In the genomic region with DNA sequence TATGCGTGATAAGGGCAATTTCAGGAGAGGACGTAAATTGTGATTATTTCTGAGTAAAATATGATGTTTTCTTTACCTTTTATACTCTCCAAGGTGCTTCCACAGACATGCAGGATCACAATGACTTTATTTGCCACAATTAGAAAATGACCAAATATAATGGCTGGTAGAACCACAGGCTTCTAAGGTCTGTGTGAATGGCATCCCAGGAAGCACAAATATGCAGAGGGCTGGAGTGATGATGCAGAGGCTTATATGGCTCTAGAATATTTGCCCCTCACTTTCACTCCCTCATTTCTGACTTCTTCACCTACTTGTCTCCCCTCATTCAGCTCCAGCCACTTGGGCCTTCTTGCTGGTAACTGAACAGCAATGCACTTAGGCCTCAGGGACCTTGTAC, we compare ENCODE assay signal across 13 cellular contexts.
DNase-seq lines count a peak whose midpoint lies in the region; TF ChIP-seq lines count a peak whose summit lies in the region.
"Had no signal": no experiment of that assay in that cellular context is flagged by ENCODE, and none has a peak within 500 bp of the region (broad histone marks: within the 10 kb centered on the region; RNA-seq: fewer than 3 reads in every experiment).

No MANE protein-coding gene starts in this region.

- no peak overlapping the region for H2AFZ ChIP-seq in H9 (ENCODE audit: low read length)

- no peak overlapping the region for H2BK12ac ChIP-seq in H9 (ENCODE audit: insufficient read length, low read depth, low read length)

- no peak overlapping the region for H3T11ph ChIP-seq in H9 (ENCODE audit: low read length)

- H3K23ac ChIP-seq in mesendoderm (ENCODE audit: low read length) (no peak overlapping the region), H9 (ENCODE audit: insufficient read length, low read depth, low read length) (no peak overlapping the region)

- H3K18ac ChIP-seq in mesendoderm (ENCODE audit: low read length) = no peak overlapping the region
- H3K18ac ChIP-seq in H9 (ENCODE audit: insufficient read length, low read depth, low read length) = no peak overlapping the region

- no peak for TF ChIP-seq CTCF in H9 (conservative IDR thresholded peaks at IDR 0.05)
- no peak for TF ChIP-seq CTCF in mesothelial cell of epicardium (IDR thresholded peaks at IDR 0.05; ENCODE audit: unreplicated experiment)

- no peak overlapping the region for H2BK15ac ChIP-seq in mesendoderm (replicated peaks; ENCODE audit: low read depth)
- H2BK15ac ChIP-seq in H9 (ENCODE audit: low read depth, low read length) = no peak overlapping the region

- WGBS in mesendoderm (ENCODE audit: extremely low coverage, insufficient coverage, low lambda C conversion rate) = no CpG with 5 or more reads among the region's 2 CpGs
- no CpG with 5 or more reads among the region's 2 CpGs for WGBS in H9 (ENCODE audit: extremely low coverage, insufficient read length, low lambda C conversion rate)

- H2BK120ac ChIP-seq in mesendoderm (ENCODE audit: low read depth, low read length) (no peak overlapping the region), H9 (ENCODE audit: low read depth, low read length, poor library complexity, severe bottlenecking) (no peak overlapping the region)

- H3K27me3 Mint-ChIP-seq in H9 (ENCODE audit: low read depth) = no peaks in the 10 kb centered on the region
- no peaks in the 10 kb centered on the region for H3K27me3 Mint-ChIP-seq in mesothelial cell of epicardium (ENCODE audit: low read depth)
- H3K27me3 Mint-ChIP-seq: CD8-positive, alpha-beta memory T cell had no signal

- H3K79me2 ChIP-seq in mesendoderm (ENCODE audit: control insufficient read depth, insufficient read depth, low read length) (no peaks in the 10 kb centered on the region), H9 (ENCODE audit: insufficient read depth, low read length) (no peaks in the 10 kb centered on the region)

- H3K9me3 Mint-ChIP-seq in H9 (no peaks in the 10 kb centered on the region), mesothelial cell of epicardium (no peaks in the 10 kb centered on the region)

- DNase-seq in NCI-H1092 treated with DMSO at 0.1 percent for 48 hours (lab: John Stamatoyannopoulos, UW) (peak; percentile 68), NCI-H1092 (lab: John Stamatoyannopoulos, UW) (no peak), NCI-H2227 treated with DMSO at 0.1 percent for 48 hours (lab: John Stamatoyannopoulos, UW) (peak; percentile 44), mesendoderm (peak; percentile 11), H9 (no peak), mesothelial cell of epicardium (ENCODE audit: low spot score in 2 of 2, unreplicated experiment in 2 of 2) (no peak), SKM-1 treated with dmso at 0.1 percent for 144 hours (lab: John Stamatoyannopoulos, UW; ENCODE audit: unreplicated experiment) (no peak)
- DNase-seq: 8988T; AML-193; Caco-2; CD8-positive, alpha-beta memory T cell had no signal

- H3K27me3 ChIP-seq in mesendoderm (ENCODE audit: insufficient read depth, low read length, poor library complexity) (no peaks in the 10 kb centered on the region), H9 (ENCODE audit: insufficient read depth, low read length) (no peaks in the 10 kb centered on the region)
- H3K27me3 ChIP-seq: BLaER1 had no signal

- H3K14ac ChIP-seq in H9 (ENCODE audit: insufficient read depth, low read length) = no peak overlapping the region

- H3K27ac Mint-ChIP-seq in H9 (no peak overlapping the region), mesothelial cell of epicardium (no peak overlapping the region)
- H3K27ac Mint-ChIP-seq: CD8-positive, alpha-beta memory T cell had no signal

- H3K4me1 Mint-ChIP-seq in H9 (peaks cover 12 to 23% of the 10 kb centered on the region in 2 experiments), mesothelial cell of epicardium (peaks cover 7% of the 10 kb centered on the region)
- H3K4me1 Mint-ChIP-seq: CD8-positive, alpha-beta memory T cell had no signal

- no peaks in the 10 kb centered on the region for H3K79me1 ChIP-seq in mesendoderm (ENCODE audit: low read length)
- no peaks in the 10 kb centered on the region for H3K79me1 ChIP-seq in H9 (ENCODE audit: insufficient read depth, low read depth, low read length, poor library complexity, severe bottlenecking)

- no peak overlapping the region for H3K4me3 Mint-ChIP-seq in H9
- no peak overlapping the region for H3K4me3 Mint-ChIP-seq in mesothelial cell of epicardium
- H3K4me3 Mint-ChIP-seq: CD8-positive, alpha-beta memory T cell had no signal

- H4K91ac ChIP-seq in H9 (ENCODE audit: insufficient read length, low read depth, low read length) = no peak overlapping the region

- H3K4me1 ChIP-seq in mesendoderm (ENCODE audit: control insufficient read depth, low read depth, low read length) (peaks cover 2% of the 10 kb centered on the region), H9 (ENCODE audit: insufficient read depth, low read length) (peaks cover 2% of the 10 kb centered on the region; the same call in 1 of the 2 replicates)
- H3K4me1 ChIP-seq: BLaER1, Caco-2 had no signal

- H3K56ac ChIP-seq in mesendoderm (ENCODE audit: low read length) = no peak overlapping the region
- H3K56ac ChIP-seq in H9 (ENCODE audit: insufficient read length, low read depth, low read length) = no peak overlapping the region

- no peak overlapping the region for H4K8ac ChIP-seq in mesendoderm (ENCODE audit: low read depth, low read length)
- H4K8ac ChIP-seq in H9 (replicated peaks; ENCODE audit: insufficient read length, low read depth, low read length) = no peak overlapping the region

- H3K36me3 ChIP-seq in mesendoderm (ENCODE audit: control insufficient read depth, insufficient read depth, low read length) = no peaks in the 10 kb centered on the region
- H3K36me3 ChIP-seq: BLaER1 had no signal

- H4K5ac ChIP-seq in mesendoderm (ENCODE audit: low read length) (no peak overlapping the region), H9 (ENCODE audit: insufficient read length, low read depth, low read length) (no peak overlapping the region)

- no peak overlapping the region for H2BK20ac ChIP-seq in H9 (ENCODE audit: low read depth, low read length, poor library complexity, severe bottlenecking)

- H2AK5ac ChIP-seq in mesendoderm (ENCODE audit: low read length) (no peak overlapping the region), H9 (ENCODE audit: insufficient read length, low read length) (no peak overlapping the region)

- H3K27ac ChIP-seq in mesendoderm (ENCODE audit: low read depth, low read length) = no peak overlapping the region
- no peak overlapping the region for H3K27ac ChIP-seq in H9 (ENCODE audit: insufficient read length, low read depth, low read length)
- H3K27ac ChIP-seq: BLaER1, HL-60 had no signal

- no peaks in the 10 kb centered on the region for H3K23me2 ChIP-seq in H9 (ENCODE audit: insufficient read length, low read depth, low read length, poor library complexity, severe bottlenecking)

- H2BK5ac ChIP-seq in mesendoderm (ENCODE audit: low read length) (no peak overlapping the region), H9 (ENCODE audit: insufficient read length, low read length) (no peak overlapping the region)

- H3K4me2 ChIP-seq in mesendoderm (ENCODE audit: low read length) (no peak overlapping the region), H9 (ENCODE audit: insufficient read depth, insufficient read length, low read length) (no peak overlapping the region)
- H3K4me2 ChIP-seq: BLaER1 had no signal

- no peak overlapping the region for H3K9ac ChIP-seq in mesendoderm (ENCODE audit: low read length)
- H3K9ac ChIP-seq in H9 (ENCODE audit: extremely low read depth, insufficient read length, low read length) = no peak overlapping the region
- H3K9ac ChIP-seq: BLaER1 had no signal

- H3K36me3 Mint-ChIP-seq in H9 (ENCODE audit: insufficient read depth in 1 of 3, low read depth in 3 of 3) = no peaks in the 10 kb centered on the region
- H3K36me3 Mint-ChIP-seq in mesothelial cell of epicardium = no peaks in the 10 kb centered on the region
- H3K36me3 Mint-ChIP-seq: CD8-positive, alpha-beta memory T cell had no signal

- H3K9me3 ChIP-seq in H9 (ENCODE audit: control insufficient read depth, low read depth, low read length) = no peaks in the 10 kb centered on the region
- H3K9me3 ChIP-seq: BLaER1, Caco-2 had no signal

- H3K4ac ChIP-seq in mesendoderm (ENCODE audit: low read depth, low read length) = no peak overlapping the region
- no peak overlapping the region for H3K4ac ChIP-seq in H9 (ENCODE audit: low read depth, low read length)

- H4K20me1 ChIP-seq in H9 (ENCODE audit: control insufficient read depth, insufficient read depth, insufficient read length) = no peaks in the 10 kb centered on the region
- H4K20me1 ChIP-seq: BLaER1 had no signal

- H3K4me3 ChIP-seq in mesendoderm (ENCODE audit: low read length) = no peak overlapping the region
- H3K4me3 ChIP-seq: BLaER1 had no signal

Comparison
In these comparisons a context has a peak if more than half of its experiments do, and no peak if none do; other contexts are left out.
1. DNase-seq: peak in NCI-H1092 treated with DMSO at 0.1 percent for 48 hours (single experiment), NCI-H2227 treated with DMSO at 0.1 percent for 48 hours (single experiment) and mesendoderm (single experiment); none in NCI-H1092 (single experiment), H9 (single experiment), mesothelial cell of epicardium (0 of 2) and SKM-1 treated with dmso at 0.1 percent for 144 hours (single experiment).